1 cellular context compared by ENCODE assay signal in the genomic region with DNA sequence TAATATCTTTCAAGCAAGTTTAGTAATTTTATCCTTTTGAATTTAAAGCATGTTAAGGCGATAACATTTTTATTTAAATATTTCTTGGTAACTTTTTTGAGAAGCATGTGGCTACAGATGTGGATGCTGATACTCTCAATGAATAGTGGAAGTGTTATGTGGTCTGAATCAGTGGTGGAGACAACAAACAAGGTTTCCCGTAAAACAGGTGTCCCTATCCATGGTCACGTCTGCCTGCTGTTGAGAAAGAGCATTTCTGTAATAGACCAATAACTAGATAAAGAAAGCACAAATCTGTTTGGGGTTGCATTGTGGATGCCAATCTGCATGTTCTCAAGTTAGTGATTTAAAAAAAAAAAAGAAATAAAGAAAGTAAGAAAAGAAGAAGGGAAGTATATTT.
TF ChIP-seq lines count a peak whose summit lies in the region.

No MANE protein-coding gene starts in this region.

TF ChIP-seq in endothelial cell of umbilical vein, 7 proteins besides CTCF, POLR2A, EP300 and RAD21:
- TF ChIP-seq JUN (IDR thresholded peaks at IDR 0.05; ENCODE audit: borderline replicate concordance, insufficient read depth, insufficient read length, low read depth), result no peak
- TF ChIP-seq MYC (IDR thresholded peaks at IDR 0.05; ENCODE audit: low read depth, low read length), result no peak
- no peak for TF ChIP-seq EZH2 (IDR thresholded peaks at IDR 0.05; ENCODE audit: borderline replicate concordance, low read depth, low read length, severe bottlenecking)
- TF ChIP-seq, protein P1, sequence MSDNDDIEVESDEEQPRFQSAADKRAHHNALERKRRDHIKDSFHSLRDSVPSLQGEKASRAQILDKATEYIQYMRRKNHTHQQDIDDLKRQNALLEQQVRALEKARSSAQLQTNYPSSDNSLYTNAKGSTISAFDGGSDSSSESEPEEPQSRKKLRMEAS (IDR thresholded peaks at IDR 0.05; ENCODE audit: insufficient read depth, insufficient read length), result no peak
- TF ChIP-seq POLR2AphosphoS5 (IDR thresholded peaks at IDR 0.05; ENCODE audit: insufficient read depth, low read depth, low read length), result no peak
- no peak for TF ChIP-seq FOS (IDR thresholded peaks at IDR 0.05; ENCODE audit: borderline replicate concordance, insufficient read depth, low read length)
- no peak for TF ChIP-seq GATA2 (IDR thresholded peaks at IDR 0.05; ENCODE audit: insufficient read depth, insufficient read length, low read depth, low read length)
